Comparison of ENCODE assay signal across 3 cellular contexts in the genomic region with DNA sequence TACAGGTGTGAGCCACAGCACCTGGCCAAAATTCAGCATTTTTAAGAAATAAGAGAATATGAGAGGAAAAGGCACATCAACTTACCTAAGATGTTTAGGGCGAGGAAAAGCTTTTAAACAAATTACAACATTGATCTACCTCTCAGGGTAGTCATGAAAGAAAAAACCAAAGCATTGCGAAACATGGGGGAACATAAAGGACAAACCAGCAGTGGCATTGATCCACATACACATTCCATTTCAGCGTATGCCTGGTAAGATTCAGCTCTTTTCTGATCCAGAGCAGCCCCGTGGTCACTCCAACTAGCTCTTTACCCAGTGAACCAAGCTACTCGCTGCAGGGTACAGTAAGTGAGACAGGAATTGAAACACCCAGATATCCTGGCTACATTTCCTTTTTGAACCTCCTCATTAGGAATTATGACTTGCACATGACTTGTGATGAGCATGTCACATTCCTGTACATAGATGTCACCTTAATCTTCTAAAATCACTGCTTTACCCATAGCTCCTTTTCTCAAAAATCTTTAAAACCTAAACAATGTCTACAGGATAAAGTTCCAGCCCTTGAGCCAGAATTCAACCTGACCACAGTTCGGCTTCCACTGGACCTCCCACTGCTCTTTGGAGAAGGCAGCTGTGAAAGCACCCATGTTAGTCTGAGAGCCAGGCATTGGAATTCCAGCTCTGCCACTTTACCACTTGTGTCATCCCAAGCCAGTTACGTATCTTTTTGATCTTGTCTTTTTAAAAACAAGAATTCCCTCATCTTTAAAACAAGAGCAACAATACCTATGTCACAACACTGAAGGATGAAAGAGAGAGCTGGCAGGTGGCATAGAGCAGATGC.
A peak's percentile ranks its signal among the peaks of the same experiment; 100 is the strongest.
TF ChIP-seq lines count a peak whose summit lies in the region.

No MANE protein-coding gene starts in this region.

TF ChIP-seq in SK-N-SH, 30 proteins besides CTCF, POLR2A, EP300 and RAD21:
- TF ChIP-seq NRF1 (IDR thresholded peaks at IDR 0.05; ENCODE audit: low read depth, low read length) (no peak), GATA2 (CRISPR knock-in tag; IDR thresholded peaks at IDR 0.05) (no peak), MXI1 (IDR thresholded peaks at IDR 0.05; ENCODE audit: low read depth, low read length) (no peak), TEAD4 (IDR thresholded peaks at IDR 0.05; ENCODE audit: borderline replicate concordance, insufficient read depth) (no peak), SMC3 (IDR thresholded peaks at IDR 0.05; ENCODE audit: low read depth, low read length) (no peak), FOXM1 (IDR thresholded peaks at IDR 0.05; ENCODE audit: low read depth) (no peak), ELF1 (IDR thresholded peaks at IDR 0.05) (no peak), TCF12 (IDR thresholded peaks at IDR 0.05) (no peak)
- TF ChIP-seq, protein P1, sequence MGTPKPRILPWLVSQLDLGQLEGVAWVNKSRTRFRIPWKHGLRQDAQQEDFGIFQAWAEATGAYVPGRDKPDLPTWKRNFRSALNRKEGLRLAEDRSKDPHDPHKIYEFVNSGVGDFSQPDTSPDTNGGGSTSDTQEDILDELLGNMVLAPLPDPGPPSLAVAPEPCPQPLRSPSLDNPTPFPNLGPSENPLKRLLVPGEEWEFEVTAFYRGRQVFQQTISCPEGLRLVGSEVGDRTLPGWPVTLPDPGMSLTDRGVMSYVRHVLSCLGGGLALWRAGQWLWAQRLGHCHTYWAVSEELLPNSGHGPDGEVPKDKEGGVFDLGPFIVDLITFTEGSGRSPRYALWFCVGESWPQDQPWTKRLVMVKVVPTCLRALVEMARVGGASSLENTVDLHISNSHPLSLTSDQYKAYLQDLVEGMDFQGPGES (IDR thresholded peaks at IDR 0.05; ENCODE audit: low read depth, low read length) = no peak
- TF ChIP-seq, protein P2, sequence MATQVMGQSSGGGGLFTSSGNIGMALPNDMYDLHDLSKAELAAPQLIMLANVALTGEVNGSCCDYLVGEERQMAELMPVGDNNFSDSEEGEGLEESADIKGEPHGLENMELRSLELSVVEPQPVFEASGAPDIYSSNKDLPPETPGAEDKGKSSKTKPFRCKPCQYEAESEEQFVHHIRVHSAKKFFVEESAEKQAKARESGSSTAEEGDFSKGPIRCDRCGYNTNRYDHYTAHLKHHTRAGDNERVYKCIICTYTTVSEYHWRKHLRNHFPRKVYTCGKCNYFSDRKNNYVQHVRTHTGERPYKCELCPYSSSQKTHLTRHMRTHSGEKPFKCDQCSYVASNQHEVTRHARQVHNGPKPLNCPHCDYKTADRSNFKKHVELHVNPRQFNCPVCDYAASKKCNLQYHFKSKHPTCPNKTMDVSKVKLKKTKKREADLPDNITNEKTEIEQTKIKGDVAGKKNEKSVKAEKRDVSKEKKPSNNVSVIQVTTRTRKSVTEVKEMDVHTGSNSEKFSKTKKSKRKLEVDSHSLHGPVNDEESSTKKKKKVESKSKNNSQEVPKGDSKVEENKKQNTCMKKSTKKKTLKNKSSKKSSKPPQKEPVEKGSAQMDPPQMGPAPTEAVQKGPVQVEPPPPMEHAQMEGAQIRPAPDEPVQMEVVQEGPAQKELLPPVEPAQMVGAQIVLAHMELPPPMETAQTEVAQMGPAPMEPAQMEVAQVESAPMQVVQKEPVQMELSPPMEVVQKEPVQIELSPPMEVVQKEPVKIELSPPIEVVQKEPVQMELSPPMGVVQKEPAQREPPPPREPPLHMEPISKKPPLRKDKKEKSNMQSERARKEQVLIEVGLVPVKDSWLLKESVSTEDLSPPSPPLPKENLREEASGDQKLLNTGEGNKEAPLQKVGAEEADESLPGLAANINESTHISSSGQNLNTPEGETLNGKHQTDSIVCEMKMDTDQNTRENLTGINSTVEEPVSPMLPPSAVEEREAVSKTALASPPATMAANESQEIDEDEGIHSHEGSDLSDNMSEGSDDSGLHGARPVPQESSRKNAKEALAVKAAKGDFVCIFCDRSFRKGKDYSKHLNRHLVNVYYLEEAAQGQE (IDR thresholded peaks at IDR 0.05; ENCODE audit: low read depth, low read length) = no peak
TF ChIP-seq in SK-N-SH: peak in this region for 0.

TF ChIP-seq in SK-N-SH treated with all-trans-retinoic acid at 6 μM for 48 hours, 23 proteins besides CTCF, POLR2A, EP300 and RAD21:
- TF ChIP-seq PPARA (CRISPR knock-in tag; IDR thresholded peaks at IDR 0.05; ENCODE audit: borderline replicate concordance) = no peak
- TF ChIP-seq, protein P3, sequence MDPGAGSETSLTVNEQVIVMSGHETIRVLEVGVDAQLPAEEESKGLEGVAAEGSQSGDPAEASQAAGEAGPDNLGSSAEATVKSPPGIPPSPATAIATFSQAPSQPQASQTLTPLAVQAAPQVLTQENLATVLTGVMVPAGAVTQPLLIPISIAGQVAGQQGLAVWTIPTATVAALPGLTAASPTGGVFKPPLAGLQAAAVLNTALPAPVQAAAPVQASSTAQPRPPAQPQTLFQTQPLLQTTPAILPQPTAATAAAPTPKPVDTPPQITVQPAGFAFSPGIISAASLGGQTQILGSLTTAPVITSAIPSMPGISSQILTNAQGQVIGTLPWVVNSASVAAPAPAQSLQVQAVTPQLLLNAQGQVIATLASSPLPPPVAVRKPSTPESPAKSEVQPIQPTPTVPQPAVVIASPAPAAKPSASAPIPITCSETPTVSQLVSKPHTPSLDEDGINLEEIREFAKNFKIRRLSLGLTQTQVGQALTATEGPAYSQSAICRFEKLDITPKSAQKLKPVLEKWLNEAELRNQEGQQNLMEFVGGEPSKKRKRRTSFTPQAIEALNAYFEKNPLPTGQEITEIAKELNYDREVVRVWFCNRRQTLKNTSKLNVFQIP (CRISPR knock-in tag; IDR thresholded peaks at IDR 0.05; ENCODE audit: borderline replicate concordance, low read depth) = no peak
- TF ChIP-seq ISL1 (CRISPR knock-in tag; IDR thresholded peaks at IDR 0.05) = no peak
- TF ChIP-seq RARB (CRISPR knock-in tag; IDR thresholded peaks at IDR 0.05) = no peak
- TF ChIP-seq BACH2 (CRISPR knock-in tag; IDR thresholded peaks at IDR 0.05; ENCODE audit: borderline replicate concordance) = no peak
- TF ChIP-seq SNAI2 (CRISPR knock-in tag; IDR thresholded peaks at IDR 0.05) = no peak
- no peak for TF ChIP-seq ARNTL (CRISPR knock-in tag; IDR thresholded peaks at IDR 0.05; ENCODE audit: borderline replicate concordance, low read depth)
- no peak for TF ChIP-seq ESRRG (CRISPR knock-in tag; IDR thresholded peaks at IDR 0.05)

TF ChIP-seq in K562, 482 proteins besides CTCF, POLR2A, EP300 and RAD21:
- peak; percentile 64 for TF ChIP-seq CEBPB (tag; IDR thresholded peaks at IDR 0.05)
- no peak for TF ChIP-seq NONO (IDR thresholded peaks at IDR 0.05; ENCODE audit: low read depth in 2 of 2, low read length in 1 of 2)
- TF ChIP-seq SRSF3 (IDR thresholded peaks at IDR 0.05; ENCODE audit: insufficient read depth, low read length) = no peak
- TF ChIP-seq, protein P4, sequence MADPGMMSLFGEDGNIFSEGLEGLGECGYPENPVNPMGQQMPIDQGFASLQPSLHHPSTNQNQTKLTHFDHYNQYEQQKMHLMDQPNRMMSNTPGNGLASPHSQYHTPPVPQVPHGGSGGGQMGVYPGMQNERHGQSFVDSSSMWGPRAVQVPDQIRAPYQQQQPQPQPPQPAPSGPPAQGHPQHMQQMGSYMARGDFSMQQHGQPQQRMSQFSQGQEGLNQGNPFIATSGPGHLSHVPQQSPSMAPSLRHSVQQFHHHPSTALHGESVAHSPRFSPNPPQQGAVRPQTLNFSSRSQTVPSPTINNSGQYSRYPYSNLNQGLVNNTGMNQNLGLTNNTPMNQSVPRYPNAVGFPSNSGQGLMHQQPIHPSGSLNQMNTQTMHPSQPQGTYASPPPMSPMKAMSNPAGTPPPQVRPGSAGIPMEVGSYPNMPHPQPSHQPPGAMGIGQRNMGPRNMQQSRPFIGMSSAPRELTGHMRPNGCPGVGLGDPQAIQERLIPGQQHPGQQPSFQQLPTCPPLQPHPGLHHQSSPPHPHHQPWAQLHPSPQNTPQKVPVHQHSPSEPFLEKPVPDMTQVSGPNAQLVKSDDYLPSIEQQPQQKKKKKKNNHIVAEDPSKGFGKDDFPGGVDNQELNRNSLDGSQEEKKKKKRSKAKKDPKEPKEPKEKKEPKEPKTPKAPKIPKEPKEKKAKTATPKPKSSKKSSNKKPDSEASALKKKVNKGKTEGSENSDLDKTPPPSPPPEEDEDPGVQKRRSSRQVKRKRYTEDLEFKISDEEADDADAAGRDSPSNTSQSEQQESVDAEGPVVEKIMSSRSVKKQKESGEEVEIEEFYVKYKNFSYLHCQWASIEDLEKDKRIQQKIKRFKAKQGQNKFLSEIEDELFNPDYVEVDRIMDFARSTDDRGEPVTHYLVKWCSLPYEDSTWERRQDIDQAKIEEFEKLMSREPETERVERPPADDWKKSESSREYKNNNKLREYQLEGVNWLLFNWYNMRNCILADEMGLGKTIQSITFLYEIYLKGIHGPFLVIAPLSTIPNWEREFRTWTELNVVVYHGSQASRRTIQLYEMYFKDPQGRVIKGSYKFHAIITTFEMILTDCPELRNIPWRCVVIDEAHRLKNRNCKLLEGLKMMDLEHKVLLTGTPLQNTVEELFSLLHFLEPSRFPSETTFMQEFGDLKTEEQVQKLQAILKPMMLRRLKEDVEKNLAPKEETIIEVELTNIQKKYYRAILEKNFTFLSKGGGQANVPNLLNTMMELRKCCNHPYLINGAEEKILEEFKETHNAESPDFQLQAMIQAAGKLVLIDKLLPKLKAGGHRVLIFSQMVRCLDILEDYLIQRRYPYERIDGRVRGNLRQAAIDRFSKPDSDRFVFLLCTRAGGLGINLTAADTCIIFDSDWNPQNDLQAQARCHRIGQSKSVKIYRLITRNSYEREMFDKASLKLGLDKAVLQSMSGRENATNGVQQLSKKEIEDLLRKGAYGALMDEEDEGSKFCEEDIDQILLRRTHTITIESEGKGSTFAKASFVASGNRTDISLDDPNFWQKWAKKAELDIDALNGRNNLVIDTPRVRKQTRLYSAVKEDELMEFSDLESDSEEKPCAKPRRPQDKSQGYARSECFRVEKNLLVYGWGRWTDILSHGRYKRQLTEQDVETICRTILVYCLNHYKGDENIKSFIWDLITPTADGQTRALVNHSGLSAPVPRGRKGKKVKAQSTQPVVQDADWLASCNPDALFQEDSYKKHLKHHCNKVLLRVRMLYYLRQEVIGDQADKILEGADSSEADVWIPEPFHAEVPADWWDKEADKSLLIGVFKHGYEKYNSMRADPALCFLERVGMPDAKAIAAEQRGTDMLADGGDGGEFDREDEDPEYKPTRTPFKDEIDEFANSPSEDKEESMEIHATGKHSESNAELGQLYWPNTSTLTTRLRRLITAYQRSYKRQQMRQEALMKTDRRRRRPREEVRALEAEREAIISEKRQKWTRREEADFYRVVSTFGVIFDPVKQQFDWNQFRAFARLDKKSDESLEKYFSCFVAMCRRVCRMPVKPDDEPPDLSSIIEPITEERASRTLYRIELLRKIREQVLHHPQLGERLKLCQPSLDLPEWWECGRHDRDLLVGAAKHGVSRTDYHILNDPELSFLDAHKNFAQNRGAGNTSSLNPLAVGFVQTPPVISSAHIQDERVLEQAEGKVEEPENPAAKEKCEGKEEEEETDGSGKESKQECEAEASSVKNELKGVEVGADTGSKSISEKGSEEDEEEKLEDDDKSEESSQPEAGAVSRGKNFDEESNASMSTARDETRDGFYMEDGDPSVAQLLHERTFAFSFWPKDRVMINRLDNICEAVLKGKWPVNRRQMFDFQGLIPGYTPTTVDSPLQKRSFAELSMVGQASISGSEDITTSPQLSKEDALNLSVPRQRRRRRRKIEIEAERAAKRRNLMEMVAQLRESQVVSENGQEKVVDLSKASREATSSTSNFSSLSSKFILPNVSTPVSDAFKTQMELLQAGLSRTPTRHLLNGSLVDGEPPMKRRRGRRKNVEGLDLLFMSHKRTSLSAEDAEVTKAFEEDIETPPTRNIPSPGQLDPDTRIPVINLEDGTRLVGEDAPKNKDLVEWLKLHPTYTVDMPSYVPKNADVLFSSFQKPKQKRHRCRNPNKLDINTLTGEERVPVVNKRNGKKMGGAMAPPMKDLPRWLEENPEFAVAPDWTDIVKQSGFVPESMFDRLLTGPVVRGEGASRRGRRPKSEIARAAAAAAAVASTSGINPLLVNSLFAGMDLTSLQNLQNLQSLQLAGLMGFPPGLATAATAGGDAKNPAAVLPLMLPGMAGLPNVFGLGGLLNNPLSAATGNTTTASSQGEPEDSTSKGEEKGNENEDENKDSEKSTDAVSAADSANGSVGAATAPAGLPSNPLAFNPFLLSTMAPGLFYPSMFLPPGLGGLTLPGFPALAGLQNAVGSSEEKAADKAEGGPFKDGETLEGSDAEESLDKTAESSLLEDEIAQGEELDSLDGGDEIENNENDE (IDR thresholded peaks at IDR 0.05; ENCODE audit: low read depth, low read length) = no peak
- TF ChIP-seq TSC22D4 (tag; IDR thresholded peaks at IDR 0.05) = no peak
- no peak for TF ChIP-seq CEBPG (CRISPR knock-in tag; IDR thresholded peaks at IDR 0.05)
- TF ChIP-seq CEBPG (tag; conservative IDR thresholded peaks at IDR 0.05 in 1 of 2, IDR thresholded peaks at IDR 0.05 in 1 of 2) = 0 out of 4 replicates have a peak, but pooled peaks have one; percentile 16 to 20
